In the genomic region with DNA sequence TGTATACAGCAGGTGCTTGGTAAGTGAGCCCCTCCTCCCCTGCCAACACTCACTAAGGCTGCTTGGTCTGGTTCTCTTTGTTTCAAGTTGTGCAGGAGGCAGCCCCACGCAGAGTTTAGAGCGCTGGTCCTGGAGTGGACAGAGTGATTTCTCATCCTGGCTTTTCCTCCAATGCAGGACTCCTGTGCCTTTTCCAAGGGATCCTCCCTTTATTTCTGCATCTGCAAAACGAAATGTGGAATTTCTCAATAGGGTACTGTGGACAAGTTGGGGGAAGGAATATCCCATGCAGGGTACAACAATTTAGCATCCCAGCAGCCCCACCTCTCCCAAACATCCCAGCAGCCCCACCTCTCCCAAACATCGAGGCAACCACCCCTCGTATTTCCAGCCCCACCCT, we compare ENCODE assay signal across 20 cellular contexts. TPM values are rescaled to one million over a fixed set of nuclear protein-coding genes. Genes with fewer than 3 reads are reported as not detected.
DNase-seq lines count a peak whose midpoint lies in the region; ATAC-seq, FAIRE-seq and TF ChIP-seq lines count a peak whose summit lies in the region.
"Had no signal": no experiment of that assay in that cellular context is flagged by ENCODE, and none has a peak within 500 bp of the region (broad histone marks: within the 10 kb centered on the region; RNA-seq: fewer than 3 reads in every experiment).

No MANE protein-coding gene starts in this region.

- peak; percentile 6 for DNase-seq in SK-N-SH
- DNase-seq in astrocyte (ENCODE audit: low read depth), result no peak
- peak; percentile 58 for DNase-seq in osteoblast (ENCODE audit: insufficient read length, low spot score, missing footprints)
- no peak for DNase-seq in activated naive CD4-positive, alpha-beta T cell treated with Interleukin-2 at 50 U/mL for 16 hours
- DNase-seq in NCI-H1048 (lab: John Stamatoyannopoulos, UW), result no peak
- DNase-seq: CD8-positive, alpha-beta T cell; COR-L47; DMS 273 treated with DMSO at 0.1 percent for 48 hours; DMS53; DND-41; GOT3; H7 had no signal

- TF ChIP-seq EP300 in SK-N-SH (IDR thresholded peaks at IDR 0.05; ENCODE audit: borderline replicate concordance in 1 of 2, low read depth in 1 of 2, low read length in 1 of 2), result no peak

- H3K4me2 ChIP-seq in SK-N-SH, result no peak overlapping the region
- peak overlapping the region; percentile 58 for H3K4me2 ChIP-seq in astrocyte (ENCODE audit: low read length)
- no peak overlapping the region for H3K4me2 ChIP-seq in osteoblast (ENCODE audit: insufficient read depth, low read length)
- H3K4me2 ChIP-seq: BLaER1 treated with 17β-estradiol and CSF1 and Interleukin-3, amounts not matched to agents 10 nM and 100 nM had no signal

- POLR2A ChIA-PET in SK-N-SH (lab: Yijun Ruan, JAX), result no interaction called here

- H3K9me3 ChIP-seq in SK-N-SH, result no peaks in the 10 kb centered on the region
- H3K9me3 ChIP-seq in astrocyte (ENCODE audit: insufficient read depth, low read depth, low read length), result no peaks in the 10 kb centered on the region
- no peaks in the 10 kb centered on the region for H3K9me3 ChIP-seq in osteoblast (ENCODE audit: low read depth, low read length)
- H3K9me3 ChIP-seq: BLaER1 treated with 17β-estradiol and CSF1 and Interleukin-3, amounts not matched to agents 10 nM and 100 nM had no signal

- no peak overlapping the region for H3K27ac Mint-ChIP-seq in astrocyte (ENCODE audit: unreplicated experiment)
- H3K27ac Mint-ChIP-seq: B cell; CD8-positive, alpha-beta T cell had no signal

- 70% methylated on average over 5 of the region's 5 CpGs for WGBS in SK-N-SH (ENCODE audit: low lambda C conversion rate)

- no peaks in the 10 kb centered on the region for H3K9me3 Mint-ChIP-seq in astrocyte (ENCODE audit: unreplicated experiment)
- H3K9me3 Mint-ChIP-seq: CD8-positive, alpha-beta T cell had no signal

- H3K27me3 Mint-ChIP-seq in astrocyte (ENCODE audit: low read depth, unreplicated experiment), result peaks cover 73% of the 10 kb centered on the region

- H4K20me1 ChIP-seq in SK-N-SH (ENCODE audit: insufficient read depth), result no peaks in the 10 kb centered on the region
- no peaks in the 10 kb centered on the region for H4K20me1 ChIP-seq in astrocyte (ENCODE audit: insufficient read depth, low read length)
- H4K20me1 ChIP-seq in osteoblast (ENCODE audit: insufficient read depth, low read length), result no peaks in the 10 kb centered on the region

- no peaks in the 10 kb centered on the region for H3K9me2 ChIP-seq in SK-N-SH

- no peak overlapping the region for H3K4me3 Mint-ChIP-seq in astrocyte (ENCODE audit: unreplicated experiment)
- H3K4me3 Mint-ChIP-seq: B cell; CD8-positive, alpha-beta T cell had no signal

- peaks cover 6% of the 10 kb centered on the region for H3F3A ChIP-seq in SK-N-SH (replicated peaks; ENCODE audit: insufficient read depth)

- TF ChIP-seq RAD21 in SK-N-SH (IDR thresholded peaks at IDR 0.05; ENCODE audit: low read length), result no peak

- ATAC-seq in SK-N-SH treated with all-trans-retinoic acid at 6 μM for 48 hours, result no peak
- no peak for ATAC-seq in GM18511 (IDR thresholded peaks at IDR 0.05; ENCODE audit: unreplicated experiment)
- ATAC-seq: CD8-positive, alpha-beta T cell; HCT116 had no signal

- H3K4me1 ChIP-seq in SK-N-SH (ENCODE audit: control insufficient read depth in 1 of 2, insufficient read depth in 2 of 2, low read depth in 1 of 2, low read length in 1 of 2) (peaks cover 0 to 9% of the 10 kb centered on the region in 2 experiments; a peak in 1 of 4 replicates), astrocyte (ENCODE audit: insufficient read depth, low read length) (peaks cover 21% of the 10 kb centered on the region), osteoblast (ENCODE audit: insufficient read depth, low read length) (peaks cover 11% of the 10 kb centered on the region)

- CTCF ChIA-PET in SK-N-SH (lab: Yijun Ruan, JAX), result interaction anchor here (1.0 to 1.5 kb wide), 3 partner anchors 13 to 162 kb away, joined by 3 to 6 read pairs (median 3); no protein-coding TSS in a partner anchor

- TF ChIP-seq CTCF in SK-N-SH (IDR thresholded peaks at IDR 0.05), result no peak
- no peak for TF ChIP-seq CTCF in astrocyte (IDR thresholded peaks at IDR 0.05; ENCODE audit: insufficient read depth, low read depth, low read length)
- TF ChIP-seq CTCF in osteoblast (IDR thresholded peaks at IDR 0.05; ENCODE audit: extremely low read depth, low read depth, low read length), result no peak

- H3K9ac ChIP-seq in SK-N-SH (no peak overlapping the region), astrocyte (ENCODE audit: low read length) (no peak overlapping the region)
- H3K9ac ChIP-seq: BLaER1 treated with 17β-estradiol and CSF1 and Interleukin-3, amounts not matched to agents 10 nM and 100 nM had no signal

- H3K36me3 Mint-ChIP-seq in astrocyte (ENCODE audit: low read depth, unreplicated experiment), result no peaks in the 10 kb centered on the region

- H3K4me3 ChIP-seq in SK-N-SH (ENCODE audit: low read depth in 2 of 2, low read length in 1 of 2), result no peak overlapping the region
- H3K4me3 ChIP-seq in astrocyte (ENCODE audit: insufficient read depth, low read depth, low read length), result no peak overlapping the region
- no peak overlapping the region for H3K4me3 ChIP-seq in osteoblast (ENCODE audit: insufficient read depth, low read length)
- H3K4me3 ChIP-seq: BLaER1 treated with 17β-estradiol and CSF1 and Interleukin-3, amounts not matched to agents 10 nM and 100 nM had no signal

- H3K27ac ChIP-seq in SK-N-SH (ENCODE audit: low read depth in 2 of 2, low read length in 1 of 2) (no peak overlapping the region), astrocyte (ENCODE audit: low read depth, low read length) (no peak overlapping the region), osteoblast (ENCODE audit: low read depth, low read length) (no peak overlapping the region)
- H3K27ac ChIP-seq: 22Rv1; BLaER1 treated with 17β-estradiol and CSF1 and Interleukin-3, amounts not matched to agents 10 nM and 100 nM had no signal

- no peaks in the 10 kb centered on the region for H3K79me2 ChIP-seq in SK-N-SH (ENCODE audit: insufficient read depth)
- H3K79me2 ChIP-seq in astrocyte (ENCODE audit: insufficient read depth, low read length), result no peaks in the 10 kb centered on the region
- H3K79me2 ChIP-seq in osteoblast (ENCODE audit: insufficient read depth, low read length), result no peaks in the 10 kb centered on the region

- FAIRE-seq in astrocyte (lab: Jason Lieb, UNC), result no peak
- FAIRE-seq: GM12891, HTR-8/SVneo had no signal

- H3K36me3 ChIP-seq in SK-N-SH (replicated peaks in 1 of 2; ENCODE audit: control insufficient read depth in 1 of 2, insufficient read depth in 2 of 2, low read length in 1 of 2) (no peaks in the 10 kb centered on the region), astrocyte (ENCODE audit: insufficient read depth, low read length) (no peaks in the 10 kb centered on the region), osteoblast (ENCODE audit: insufficient read depth, low read length) (no peaks in the 10 kb centered on the region)
- H3K36me3 ChIP-seq: BLaER1 treated with 17β-estradiol and CSF1 and Interleukin-3, amounts not matched to agents 10 nM and 100 nM had no signal

- H3K27me3 ChIP-seq in SK-N-SH (ENCODE audit: insufficient read depth), result peaks cover 13% of the 10 kb centered on the region; the same call in 1 of the 2 replicates
- H3K27me3 ChIP-seq in astrocyte (ENCODE audit: insufficient read depth, low read length), result peaks cover 8% of the 10 kb centered on the region
- peaks cover 59% of the 10 kb centered on the region for H3K27me3 ChIP-seq in osteoblast (ENCODE audit: insufficient read depth, low read length)

- peaks cover 10% of the 10 kb centered on the region for H3K4me1 Mint-ChIP-seq in astrocyte (ENCODE audit: low read depth, unreplicated experiment)

- H2AFZ ChIP-seq in SK-N-SH (ENCODE audit: low read depth), result no peak overlapping the region
- no peak overlapping the region for H2AFZ ChIP-seq in astrocyte (ENCODE audit: low read depth, low read length)
- H2AFZ ChIP-seq in osteoblast (ENCODE audit: low read length), result no peak overlapping the region

TF ChIP-seq in SK-N-SH, 30 proteins besides CTCF, POLR2A, EP300 and RAD21 (continues in another document):
- TF ChIP-seq, protein P1, sequence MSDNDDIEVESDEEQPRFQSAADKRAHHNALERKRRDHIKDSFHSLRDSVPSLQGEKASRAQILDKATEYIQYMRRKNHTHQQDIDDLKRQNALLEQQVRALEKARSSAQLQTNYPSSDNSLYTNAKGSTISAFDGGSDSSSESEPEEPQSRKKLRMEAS (IDR thresholded peaks at IDR 0.05; ENCODE audit: low read depth), result no peak
- no peak for TF ChIP-seq RCOR1 (IDR thresholded peaks at IDR 0.05; ENCODE audit: low read length)
- TF ChIP-seq RXRA (IDR thresholded peaks at IDR 0.05; ENCODE audit: borderline replicate concordance, low read depth), result no peak
- no peak for TF ChIP-seq MXI1 (IDR thresholded peaks at IDR 0.05; ENCODE audit: low read depth, low read length)
- no peak for TF ChIP-seq ELF1 (IDR thresholded peaks at IDR 0.05)
- TF ChIP-seq YY1 (IDR thresholded peaks at IDR 0.05; ENCODE audit: low read depth), result no peak
- TF ChIP-seq FOXJ3 (CRISPR knock-in tag; IDR thresholded peaks at IDR 0.05), result no peak
- no peak for TF ChIP-seq FOSL2 (IDR thresholded peaks at IDR 0.05; ENCODE audit: borderline replicate concordance, low read depth)

TF ChIP-seq in SK-N-SH treated with all-trans-retinoic acid at 6 μM for 48 hours, 23 proteins besides CTCF, POLR2A, EP300 and RAD21 (continues in another document):
- TF ChIP-seq, protein P2, sequence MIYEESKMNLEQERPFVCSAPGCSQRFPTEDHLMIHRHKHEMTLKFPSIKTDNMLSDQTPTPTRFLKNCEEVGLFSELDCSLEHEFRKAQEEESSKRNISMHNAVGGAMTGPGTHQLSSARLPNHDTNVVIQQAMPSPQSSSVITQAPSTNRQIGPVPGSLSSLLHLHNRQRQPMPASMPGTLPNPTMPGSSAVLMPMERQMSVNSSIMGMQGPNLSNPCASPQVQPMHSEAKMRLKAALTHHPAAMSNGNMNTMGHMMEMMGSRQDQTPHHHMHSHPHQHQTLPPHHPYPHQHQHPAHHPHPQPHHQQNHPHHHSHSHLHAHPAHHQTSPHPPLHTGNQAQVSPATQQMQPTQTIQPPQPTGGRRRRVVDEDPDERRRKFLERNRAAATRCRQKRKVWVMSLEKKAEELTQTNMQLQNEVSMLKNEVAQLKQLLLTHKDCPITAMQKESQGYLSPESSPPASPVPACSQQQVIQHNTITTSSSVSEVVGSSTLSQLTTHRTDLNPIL (CRISPR knock-in tag; IDR thresholded peaks at IDR 0.05; ENCODE audit: low read depth), result no peak
- no peak for TF ChIP-seq CSDC2 (CRISPR knock-in tag; IDR thresholded peaks at IDR 0.05)
- TF ChIP-seq ZFP30 (CRISPR knock-in tag; IDR thresholded peaks at IDR 0.05), result no peak
- TF ChIP-seq SNAI2 (CRISPR knock-in tag; IDR thresholded peaks at IDR 0.05), result no peak
- TF ChIP-seq TCF4 (CRISPR knock-in tag; IDR thresholded peaks at IDR 0.05; ENCODE audit: borderline replicate concordance), result no peak

RNA-seq across cellular contexts. Expression of a gene that starts 30.6 kb away (rescaled TPM):
- 49.1 and 63.2 TPM in 2 replicates for polyA plus RNA-seq in SK-N-SH (2012; rRNA removed)
- 50.1 and 62.9 TPM in 2 replicates for polyA plus RNA-seq in SK-N-SH (2012; cell fraction: cytosol; rRNA removed)
- 17.7 and 37.0 TPM in 2 replicates for polyA plus RNA-seq in SK-N-SH (2012; cell fraction: nucleus; rRNA removed)
- total RNA-seq in astrocyte (24.0 and 31.9 TPM in 2 replicates), osteoblast (8.8 and 14.8 TPM in 2 replicates)

Comparison
In these comparisons a context has a peak if more than half of its experiments do, and no peak if none do; other contexts are left out.
1. DNase-seq: peak in SK-N-SH (single experiment) and osteoblast (single experiment); none in astrocyte (single experiment), activated naive CD4-positive, alpha-beta T cell treated with Interleukin-2 at 50 U/mL for 16 hours (single experiment) and NCI-H1048 (single experiment).